Comparison of ENCODE assay signal across 18 cellular contexts in genomic region chr6:18183736-18184135, GRCh38.
"Had no signal": no experiment of that assay in that cellular context is flagged by ENCODE, and none has a peak within 500 bp of the region (broad histone marks: within the 10 kb centered on the region; RNA-seq: fewer than 3 reads in every experiment).

No MANE protein-coding gene starts in this region.

- H3K4me1 ChIP-seq: breast epithelium, gastrocnemius medialis, pancreas had no signal

- H3K27ac ChIP-seq: breast epithelium, gastrocnemius medialis, heart left ventricle, neural progenitor cell, pancreas, thoracic aorta had no signal

- H3K27me3 Mint-ChIP-seq: activated T-helper 17 cell treated with anti-CD3 and anti-CD28 coated beads, Interleukin-2, amount 50 U/mL, for 72 hours; T-cell had no signal

- DNase-seq: activated CD4-positive, CD25-positive, alpha-beta regulatory T cell treated with anti-CD3 and anti-CD28 coated beads, Interleukin-2, amount 50 U/mL, for 72 hours; activated naive CD4-positive, alpha-beta T cell treated with Interleukin-2 at 50 U/mL for 16 hours; activated T-cell treated with anti-CD3 and anti-CD28 coated beads for 4 hours; anterior cingulate cortex; gastrocnemius medialis; heart left ventricle; immature natural killer cell; left cardiac atrium; pancreas; stimulated activated CD4-positive, alpha-beta T cell treated with anti-CD3 and anti-CD28 coated beads, Interleukin-12 subunit alpha, Interleukin-12 subunit beta, amount 100 ng/mL, for 4 hours; stimulated activated CD4-positive, alpha-beta T cell treated with anti-CD3 and anti-CD28 coated beads, Interleukin-2, amount 100 ng/mL, for 24 hours; T-cell; T1000 had no signal

- H3K4me3 Mint-ChIP-seq: activated T-helper 17 cell treated with anti-CD3 and anti-CD28 coated beads, Interleukin-2, amount 50 U/mL, for 72 hours; immature natural killer cell; neural progenitor cell; T-cell had no signal

- H3K36me3 ChIP-seq: breast epithelium, neural progenitor cell, pancreas, thoracic aorta had no signal

- H3K27ac Mint-ChIP-seq: activated T-helper 17 cell treated with anti-CD3 and anti-CD28 coated beads, Interleukin-2, amount 50 U/mL, for 72 hours; immature natural killer cell; neural progenitor cell; T-cell had no signal

- H3K27me3 ChIP-seq: breast epithelium, gastrocnemius medialis, heart left ventricle, neural progenitor cell, pancreas had no signal

- H3K4me3 ChIP-seq: breast epithelium, gastrocnemius medialis, heart left ventricle, lung, neural progenitor cell, pancreas, thoracic aorta had no signal

- H3K9me3 ChIP-seq: breast epithelium, gastrocnemius medialis, heart left ventricle, pancreas, thoracic aorta had no signal

- H3K4me1 Mint-ChIP-seq: activated T-helper 17 cell treated with anti-CD3 and anti-CD28 coated beads, Interleukin-2, amount 50 U/mL, for 72 hours; immature natural killer cell had no signal

- H3K9me3 Mint-ChIP-seq: activated T-helper 17 cell treated with anti-CD3 and anti-CD28 coated beads, Interleukin-2, amount 50 U/mL, for 72 hours; immature natural killer cell; neural progenitor cell; T-cell had no signal

- H3K9ac ChIP-seq: neural progenitor cell had no signal
